ENCODE assay signal across 17 cellular contexts in the genomic region with DNA sequence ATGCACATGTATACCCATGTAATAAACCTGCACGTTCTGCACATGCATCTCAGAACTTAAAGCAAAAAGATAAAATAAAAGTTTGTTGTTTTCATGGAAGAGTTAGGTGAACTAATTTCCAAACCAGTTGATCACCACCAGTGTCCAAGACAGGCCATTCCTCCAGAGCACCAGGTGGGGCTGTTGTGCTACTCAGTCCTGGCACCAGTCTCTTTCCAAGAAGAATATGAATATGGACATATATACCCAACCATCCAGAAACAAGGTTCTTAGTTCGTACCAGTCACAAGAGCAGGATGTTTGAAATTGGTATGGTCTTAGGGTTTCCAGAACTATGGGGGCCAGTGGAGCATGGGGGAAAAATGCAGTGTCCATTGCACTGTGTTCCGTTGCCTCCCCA. TPM values are rescaled to one million over a fixed set of nuclear protein-coding genes. Genes with fewer than 3 reads are reported as not detected.
DNase-seq lines count a peak whose midpoint lies in the region; ATAC-seq and TF ChIP-seq lines count a peak whose summit lies in the region.
"Had no signal": no experiment of that assay in that cellular context is flagged by ENCODE, and none has a peak within 500 bp of the region (broad histone marks: within the 10 kb centered on the region; RNA-seq: fewer than 3 reads in every experiment).

No MANE protein-coding gene starts in this region.

- H3K4me3 ChIP-seq in brain microvascular endothelial cell (ENCODE audit: low read depth, low read length) (no peak overlapping the region), kidney epithelial cell (ENCODE audit: low read depth, low read length) (no peak overlapping the region), coronary artery (no peak overlapping the region)
- H3K4me3 ChIP-seq: sigmoid colon had no signal

- in situ Hi-C loops in brain microvascular endothelial cell (cut with HindIII; ENCODE audit: low pct_ligation_motif_present, low sequenced_read_pairs) = no loop called here

- H3K27ac ChIP-seq in brain microvascular endothelial cell (no peak overlapping the region), coronary artery (no peak overlapping the region)
- H3K27ac ChIP-seq: sigmoid colon had no signal

- H3K36me3 ChIP-seq in brain microvascular endothelial cell (replicated peaks) = no peaks in the 10 kb centered on the region
- no peaks in the 10 kb centered on the region for H3K36me3 ChIP-seq in kidney epithelial cell (ENCODE audit: control insufficient read depth, insufficient read depth, low read length)
- H3K36me3 ChIP-seq: sigmoid colon had no signal

- ATAC-seq in stimulated activated naive CD8-positive, alpha-beta T cell treated with anti-CD3 and anti-CD28 coated beads, Interleukin-15, Interleukin-2, amounts not matched to agents 100 U/mL and 50 U/mL, for 24 hours = no peak
- ATAC-seq: activated naive CD8-positive, alpha-beta T cell treated with anti-CD3 and anti-CD28 coated beads, Interleukin-2, amount 50 U/mL, for 24 hours had no signal

- H3K27me3 ChIP-seq in brain microvascular endothelial cell (replicated peaks) = no peaks in the 10 kb centered on the region
- H3K27me3 ChIP-seq in kidney epithelial cell (ENCODE audit: control insufficient read depth, insufficient read depth, low read length) = no peaks in the 10 kb centered on the region
- H3K27me3 ChIP-seq: sigmoid colon had no signal

- peak; percentile 17 for DNase-seq in ELR (ENCODE audit: low read depth)
- no peak for DNase-seq in brain microvascular endothelial cell
- no peak for DNase-seq in kidney epithelial cell (ENCODE audit: low read depth)
- no peak for DNase-seq in stimulated activated naive CD8-positive, alpha-beta T cell treated with anti-CD3 and anti-CD28 coated beads, Interleukin-15, Interleukin-2, amounts not matched to agents 100 U/mL and 50 U/mL, for 24 hours
- DNase-seq in coronary artery (ENCODE audit: low spot score) = no peak
- no peak for DNase-seq in GDM1 (lab: John Stamatoyannopoulos, UW)
- DNase-seq: activated CD4-positive, alpha-beta memory T cell treated with anti-CD3 and anti-CD28 coated beads for 36 hours; activated naive CD8-positive, alpha-beta T cell treated with anti-CD3 and anti-CD28 coated beads, Interleukin-2, amount 50 U/mL, for 24 hours; C1 segment of cervical spinal cord; DMS79 treated with DMSO at 0.1 percent for 48 hours; head of caudate nucleus; KBM-7; NCI-H146; NCI-H345; sigmoid colon had no signal

- TF ChIP-seq CTCF in LNCAP (IDR thresholded peaks at IDR 0.05) (peak; percentile 10; the same call in 1 of the 2 replicates), brain microvascular endothelial cell (IDR thresholded peaks at IDR 0.05; ENCODE audit: low read depth, low read length, missing control alignments) (peak; percentile 35), kidney epithelial cell (IDR thresholded peaks at IDR 0.05; ENCODE audit: insufficient read depth, low read length, poor library complexity, severe bottlenecking) (peak; percentile 3), coronary artery (IDR thresholded peaks at IDR 0.05) (no peak)

RNA-seq across cellular contexts. Expression of gene TNP1, which starts 17.2 kb away (rescaled TPM):
- not detected in 2 replicates for total RNA-seq in kidney epithelial cell
- total RNA-seq: activated CD4-positive, alpha-beta memory T cell treated with anti-CD3 and anti-CD28 coated beads for 36 hours; mesenteric fat pad; sigmoid colon had no signal
